32 cellular contexts compared by ENCODE assay signal in genomic region chr12:116474899-116475298, GRCh38.
"Had no signal": no experiment of that assay in that cellular context is flagged by ENCODE, and none has a peak within 500 bp of the region (broad histone marks: within the 10 kb centered on the region; RNA-seq: fewer than 3 reads in every experiment).

No MANE protein-coding gene starts in this region.

- FAIRE-seq: astrocyte, bronchial epithelial cell had no signal

- ATAC-seq: activated naive CD4-positive, alpha-beta T cell treated with anti-CD3 and anti-CD28 coated beads, Interleukin-2, amount 50 U/mL, for 72 hours; activated naive CD8-positive, alpha-beta T cell treated with anti-CD3 and anti-CD28 coated beads, Interleukin-2, amount 50 U/mL, for 24 hours; activated T-cell treated with anti-CD3 and anti-CD28 coated beads, Interleukin-2, amount 50 U/mL, for 4 hours; activated T-cell treated with anti-CD3 and anti-CD28 coated beads, Interleukin-2, amount 50 U/mL, for 72 hours; activated T-helper 17 cell treated with anti-CD3 and anti-CD28 coated beads, Interleukin-2, amount 50 U/mL, for 72 hours had no signal

- DNase-seq: activated gamma-delta T cell; activated gamma-delta T cell treated with Interleukin-2 at 50 U/mL for 16 hours; activated naive CD4-positive, alpha-beta T cell; activated naive CD4-positive, alpha-beta T cell treated with anti-CD3 and anti-CD28 coated beads for 36 hours; activated naive CD4-positive, alpha-beta T cell treated with anti-CD3 and anti-CD28 coated beads, Interleukin-2, amount 10 ng/mL, durations not matched to agents 7 days and 5 days; activated naive CD4-positive, alpha-beta T cell treated with anti-CD3 and anti-CD28 coated beads, Interleukin-2, amount 50 U/mL, for 16 hours; activated naive CD4-positive, alpha-beta T cell treated with Interleukin-2 at 50 U/mL for 16 hours; activated naive CD8-positive, alpha-beta T cell treated with anti-CD3 and anti-CD28 coated beads for 36 hours; activated naive CD8-positive, alpha-beta T cell treated with anti-CD3 and anti-CD28 coated beads, Interleukin-2, amount 10 ng/mL, durations not matched to agents 7 days and 5 days; activated naive CD8-positive, alpha-beta T cell treated with anti-CD3 and anti-CD28 coated beads, Interleukin-2, amount 50 U/mL, for 24 hours; activated T-cell treated with anti-CD3 and anti-CD28 coated beads for 4 hours; activated T-cell treated with anti-CD3 and anti-CD28 coated beads, Interleukin-2, amount 50 U/mL, for 1 hour; activated T-cell treated with anti-CD3 and anti-CD28 coated beads, Interleukin-2, amount 50 U/mL, for 24 hours; activated T-cell treated with anti-CD3 and anti-CD28 coated beads, Interleukin-2, amount 50 U/mL, for 4 hours; activated T-cell treated with anti-CD3 and anti-CD28 coated beads, Interleukin-2, amount 50 U/mL, for 48 hours; activated T-cell treated with anti-CD3 and anti-CD28 coated beads, Interleukin-2, amount 50 U/mL, for 72 hours; adrenal gland; amniotic stem cell; amygdala; anterior cingulate cortex; aorta; brain microvascular endothelial cell; caudate nucleus; central memory CD4-positive, alpha-beta T cell; cerebellar nuclear complex had no signal

- H3K36me3 ChIP-seq: adrenal gland, ascending aorta, brain microvascular endothelial cell, breast epithelium, cardiac muscle cell had no signal

- H3K27me3 ChIP-seq: adrenal gland, ascending aorta, brain microvascular endothelial cell, breast epithelium, cardiac muscle cell had no signal

- H3K4me1 ChIP-seq: adrenal gland, ascending aorta, breast epithelium had no signal

- H3K27ac ChIP-seq: adrenal gland, ascending aorta, brain microvascular endothelial cell, breast epithelium, cardiac muscle cell had no signal

- H3K4me3 ChIP-seq: adrenal gland, ascending aorta, breast epithelium, cardiac muscle cell had no signal

- H3K9me3 ChIP-seq: adrenal gland had no signal
